In genomic region chr6:106634565-106634964, GRCh38 we compare ENCODE assay signal across 27 cellular contexts.
"Had no signal": no experiment of that assay in that cellular context is flagged by ENCODE, and none has a peak within 500 bp of the region (broad histone marks: within the 10 kb centered on the region; RNA-seq: fewer than 3 reads in every experiment).

No MANE protein-coding gene starts in this region.

- H3K9me3 ChIP-seq: adrenal gland, body of pancreas, esophagus muscularis mucosa, left lung, lower lobe of right lung, ovary, testis, transverse colon had no signal

- H3K27ac ChIP-seq: adrenal gland, body of pancreas, esophagus muscularis mucosa, foreskin keratinocyte, left lung, lower lobe of right lung, ovary, skin epidermis, testis, transverse colon had no signal

- H3K27me3 Mint-ChIP-seq: activated naive CD8-positive, alpha-beta T cell treated with anti-CD3 and anti-CD28 coated beads for 36 hours; progenitor cell of endocrine pancreas; T-cell had no signal

- ATAC-seq: activated T-cell treated with anti-CD3 and anti-CD28 coated beads, Interleukin-2, amount 50 U/mL, for 72 hours; body of pancreas; foreskin keratinocyte; left lung; lower lobe of right lung; sciatic nerve; T-cell had no signal

- H3K27me3 ChIP-seq: adrenal gland, body of pancreas, esophagus muscularis mucosa, foreskin keratinocyte, left lung, ovary, testis, transverse colon had no signal

- H3K4me3 Mint-ChIP-seq: activated naive CD8-positive, alpha-beta T cell treated with anti-CD3 and anti-CD28 coated beads for 36 hours; activated T-cell treated with anti-CD3 and anti-CD28 coated beads, Interleukin-2, amount 50 U/mL, for 72 hours; T-cell; T-helper 2 cell treated with Interferon-gamma antibody and Interleukin-4, amounts not matched to agents 5 μg/mL and 100 μg/mL, for 36 hours had no signal

- H3K4me3 ChIP-seq: adrenal gland, body of pancreas, esophagus muscularis mucosa, left lung, lower lobe of right lung, ovary, skin epidermis, testis, transverse colon had no signal

- H3K9me3 Mint-ChIP-seq: activated naive CD8-positive, alpha-beta T cell treated with anti-CD3 and anti-CD28 coated beads for 36 hours; activated T-cell treated with anti-CD3 and anti-CD28 coated beads, Interleukin-2, amount 50 U/mL, for 72 hours; T-cell; T-helper 2 cell treated with Interferon-gamma antibody and Interleukin-4, amounts not matched to agents 5 μg/mL and 100 μg/mL, for 36 hours had no signal

- DNase-seq: activated CD4-positive, alpha-beta T cell treated with anti-CD3 and anti-CD28 coated beads for 4 hours; activated CD4-positive, alpha-beta T cell treated with anti-CD3 and anti-CD28 coated beads, Interleukin-2, amount 50 U/mL, for 4 hours; activated effector memory CD4-positive, alpha-beta T cell treated with Interleukin-2 at 50 U/mL for 16 hours; activated naive CD4-positive, alpha-beta T cell treated with Interleukin-2 at 50 U/mL for 16 hours; activated naive CD8-positive, alpha-beta T cell treated with anti-CD3 and anti-CD28 coated beads for 36 hours; activated T-cell treated with anti-CD3 and anti-CD28 coated beads for 4 hours; activated T-cell treated with anti-CD3 and anti-CD28 coated beads, Interleukin-2, amount 50 U/mL, for 72 hours; adrenal gland; aorta; body of pancreas; dermis blood vessel endothelial cell; effector CD4-positive, alpha-beta T cell; foreskin keratinocyte; left lung; lower lobe of right lung; ovary; stimulated activated CD4-positive, alpha-beta T cell treated with anti-CD3 and anti-CD28 coated beads, Interleukin-4, amount 100 ng/mL, for 4 hours; stimulated activated CD8-positive, alpha-beta memory T cell treated with anti-CD3 and anti-CD28 coated beads, Interleukin-4, amount 100 ng/mL, for 48 hours; stimulated activated naive CD4-positive, alpha-beta T cell; T-cell; testis; transverse colon had no signal

- H3K36me3 ChIP-seq: adrenal gland, left lung, lower lobe of right lung, ovary, transverse colon had no signal

- H3K27ac Mint-ChIP-seq: activated naive CD8-positive, alpha-beta T cell treated with anti-CD3 and anti-CD28 coated beads for 36 hours; activated T-cell treated with anti-CD3 and anti-CD28 coated beads, Interleukin-2, amount 50 U/mL, for 72 hours; progenitor cell of endocrine pancreas; T-cell had no signal
